In the genomic region with DNA sequence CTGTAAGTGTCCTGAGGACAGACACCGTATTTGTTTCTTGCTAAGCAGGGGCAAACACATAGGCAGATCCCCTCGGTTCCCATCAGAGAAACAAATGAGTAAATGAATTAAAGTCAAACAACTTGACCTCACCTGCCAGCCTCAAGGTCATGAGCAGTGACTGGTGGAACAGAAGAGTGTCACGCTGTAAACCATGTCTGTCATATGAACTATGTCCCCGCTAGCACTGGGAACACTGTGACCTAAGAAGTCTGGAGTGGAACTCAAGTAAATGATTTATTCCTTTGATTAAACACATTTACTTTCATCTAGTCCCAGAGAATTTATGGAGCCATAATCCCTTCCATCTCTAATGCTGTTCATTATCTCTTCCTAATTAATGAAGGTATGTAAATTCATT, we compare ENCODE assay signal across 21 cellular contexts. TPM values are rescaled to one million over a fixed set of nuclear protein-coding genes. Genes with fewer than 3 reads are reported as not detected.
DNase-seq lines count a peak whose midpoint lies in the region; ATAC-seq, FAIRE-seq and TF ChIP-seq lines count a peak whose summit lies in the region.
"Had no signal": no experiment of that assay in that cellular context is flagged by ENCODE, and none has a peak within 500 bp of the region (broad histone marks: within the 10 kb centered on the region; RNA-seq: fewer than 3 reads in every experiment).

No MANE protein-coding gene starts in this region.

- H3K4me1 Mint-ChIP-seq in activated T-cell treated with anti-CD3 and anti-CD28 coated beads, Interleukin-2, amount 50 U/mL, for 72 hours (ENCODE audit: low read depth) = peaks cover 18% of the 10 kb centered on the region

- TF ChIP-seq CTCF in Peyer's patch (IDR thresholded peaks at IDR 0.05) (no peak), right lobe of liver (IDR thresholded peaks at IDR 0.05) (no peak), tibial artery (IDR thresholded peaks at IDR 0.05) (no peak)

- H3K9me3 ChIP-seq in Peyer's patch = no peaks in the 10 kb centered on the region
- no peaks in the 10 kb centered on the region for H3K9me3 ChIP-seq in right lobe of liver
- H3K9me3 ChIP-seq in small intestine (ENCODE audit: control insufficient read depth, low read depth) = no peaks in the 10 kb centered on the region
- no peaks in the 10 kb centered on the region for H3K9me3 ChIP-seq in tibial artery
- H3K9me3 ChIP-seq: Caco-2 had no signal

- TF ChIP-seq POLR2A in Peyer's patch (IDR thresholded peaks at IDR 0.05) = no peak
- TF ChIP-seq POLR2A in right lobe of liver (IDR thresholded peaks at IDR 0.05) = no peak

- H3K27ac Mint-ChIP-seq in activated T-cell treated with anti-CD3 and anti-CD28 coated beads, Interleukin-2, amount 50 U/mL, for 72 hours = no peak overlapping the region
- H3K27ac Mint-ChIP-seq: CD4-positive, CD25-positive, alpha-beta regulatory T cell; CD8-positive, alpha-beta T cell had no signal

- no peaks in the 10 kb centered on the region for H3K27me3 Mint-ChIP-seq in activated T-cell treated with anti-CD3 and anti-CD28 coated beads, Interleukin-2, amount 50 U/mL, for 72 hours (ENCODE audit: low read depth)

- no peak for FAIRE-seq in small intestine (lab: Jason Lieb, UNC)
- FAIRE-seq: G401.6, GM12878, GM19239, H1 had no signal

- H3K4me1 ChIP-seq in Peyer's patch (no peaks in the 10 kb centered on the region), right lobe of liver (peaks cover 0 to 26% (median 0%) of the 10 kb centered on the region in 4 donors), small intestine (ENCODE audit: control insufficient read depth in 2 of 2, insufficient read depth in 1 of 2, low read depth in 1 of 2, low read length in 1 of 2) (peaks cover 0 to 5% of the 10 kb centered on the region in 2 donors), tibial artery (no peaks in the 10 kb centered on the region)

- H3K27ac ChIP-seq in Peyer's patch (peak overlapping the region in 3 of 4 donors; percentile 14 to 69 (median 27)), right lobe of liver (peak overlapping the region in 2 of 3 donors; percentile 11 to 49), small intestine (ENCODE audit: low read depth in 1 of 2, low read length in 1 of 2) (peak overlapping the region in 1 of 2 donors; percentile 52), tibial artery (no peak overlapping the region)
- H3K27ac ChIP-seq: GM23248 had no signal

- H3K4me3 ChIP-seq in Peyer's patch = no peak overlapping the region
- H3K4me3 ChIP-seq in right lobe of liver = no peak overlapping the region
- no peak overlapping the region for H3K4me3 ChIP-seq in small intestine (ENCODE audit: low read depth in 1 of 2, low read length in 2 of 2)
- H3K4me3 ChIP-seq in tibial artery = no peak overlapping the region
- H3K4me3 ChIP-seq: GM12878, GM23248 had no signal

- WGBS in right lobe of liver (ENCODE audit: insufficient coverage, low coverage, low lambda C conversion rate, missing lambda C conversion rate) = 66% methylated on average over 4 of the region's 4 CpGs
- WGBS in small intestine, 3 donors = 54 to 70% (median 57%) methylated on average over 4 of the region's 4 CpGs

- no peaks in the 10 kb centered on the region for H3K36me3 Mint-ChIP-seq in activated T-cell treated with anti-CD3 and anti-CD28 coated beads, Interleukin-2, amount 50 U/mL, for 72 hours (ENCODE audit: insufficient read depth in 2 of 2)

- H3K36me3 ChIP-seq in Peyer's patch = no peaks in the 10 kb centered on the region
- H3K36me3 ChIP-seq in right lobe of liver = no peaks in the 10 kb centered on the region
- no peaks in the 10 kb centered on the region for H3K36me3 ChIP-seq in small intestine (ENCODE audit: control insufficient read depth in 2 of 2, insufficient read depth in 2 of 2, low read length in 2 of 2)
- no peaks in the 10 kb centered on the region for H3K36me3 ChIP-seq in tibial artery

- DNase-seq in Peyer's patch = peak in 1 of 3 donors; percentile 66
- DNase-seq in left lobe of liver (ENCODE audit: low spot score) = no peak
- no peak for DNase-seq in right lobe of liver
- peak; percentile 86 for DNase-seq in small intestine
- DNase-seq in activated CD4-positive, CD25-positive, alpha-beta regulatory T cell treated with anti-CD3 and anti-CD28 coated beads, Interleukin-2, amount 50 U/mL, for 72 hours = no peak
- DNase-seq in NCI-H82 treated with DMSO at 0.1 percent for 48 hours (lab: John Stamatoyannopoulos, UW; ENCODE audit: unreplicated experiment) = no peak
- no peak for DNase-seq in tibial artery
- DNase-seq in activated T-cell treated with anti-CD3 and anti-CD28 coated beads, Interleukin-2, amount 50 U/mL, for 72 hours = no peak
- DNase-seq: C1 segment of cervical spinal cord; Caco-2; CD4-positive, CD25-positive, alpha-beta regulatory T cell; CD8-positive, alpha-beta T cell; DMS153; DND-41; GM23248; H7; HCEC 1CT had no signal

- H3K27me3 ChIP-seq in Peyer's patch (no peaks in the 10 kb centered on the region), right lobe of liver (no peaks in the 10 kb centered on the region), small intestine (ENCODE audit: control insufficient read depth in 2 of 2, insufficient read depth in 2 of 2, low read length in 2 of 2) (no peaks in the 10 kb centered on the region), tibial artery (no peaks in the 10 kb centered on the region)

- intact Hi-C loops in right lobe of liver (cut with DNase I) (no loop called here), tibial artery (cut with DNase I; ENCODE audit: low total_unique reads) (loop anchor here (10.0 kb wide), 1 partner anchor 50 kb away; no protein-coding TSS in a partner anchor)

- H3K9me3 Mint-ChIP-seq in activated T-cell treated with anti-CD3 and anti-CD28 coated beads, Interleukin-2, amount 50 U/mL, for 72 hours = peaks cover 0 to 1% of the 10 kb centered on the region in 2 donors
- H3K9me3 Mint-ChIP-seq: CD4-positive, CD25-positive, alpha-beta regulatory T cell; CD8-positive, alpha-beta T cell had no signal

- no peak overlapping the region for H3K4me3 Mint-ChIP-seq in activated T-cell treated with anti-CD3 and anti-CD28 coated beads, Interleukin-2, amount 50 U/mL, for 72 hours
- H3K4me3 Mint-ChIP-seq: CD4-positive, CD25-positive, alpha-beta regulatory T cell; CD8-positive, alpha-beta T cell had no signal

- ATAC-seq in left lobe of liver (peak; percentile 56), right lobe of liver (peak; percentile 55 to 66 (median 61))
- no peak for ATAC-seq in activated T-cell treated with anti-CD3 and anti-CD28 coated beads, Interleukin-2, amount 50 U/mL, for 72 hours (replicated peaks in 1 of 2)
- ATAC-seq: CD8-positive, alpha-beta T cell; GM12878 had no signal

RNA-seq across cellular contexts. Expression of a gene that starts 38.9 kb away (rescaled TPM):
- total RNA-seq in Peyer's patch = 10 to 100 TPM; 26.7 to 47.9 (median 36.3) TPM
- 34.0 TPM for total RNA-seq in left lobe of liver
- total RNA-seq in right lobe of liver = 10 to 100 TPM; 24.0 to 41.6 (median 31.0) TPM
- polyA plus RNA-seq in small intestine = 10 to 100 TPM; 15.7 to 34.0 (median 25.7) TPM
- 10 to 100 TPM; 10.5 to 15.8 TPM for total RNA-seq in activated T-cell treated with anti-CD3 and anti-CD28 coated beads, Interleukin-2, amount 50 U/mL, for 72 hours

Comparison
In these comparisons a context has a peak if more than half of its experiments do, and no peak if none do; other contexts are left out.
1. H3K27ac ChIP-seq: peak in Peyer's patch (3 of 4) and right lobe of liver (2 of 3); none in tibial artery (0 of 2).
2. ATAC-seq: peak in left lobe of liver (single experiment) and right lobe of liver (4 of 4); none in activated T-cell treated with anti-CD3 and anti-CD28 coated beads, Interleukin-2, amount 50 U/mL, for 72 hours (0 of 2).